24 cellular contexts compared by ENCODE assay signal in genomic region chr2:81513328-81513727, GRCh38.
"Had no signal": no experiment of that assay in that cellular context is flagged by ENCODE, and none has a peak within 500 bp of the region (broad histone marks: within the 10 kb centered on the region; RNA-seq: fewer than 3 reads in every experiment).

No MANE protein-coding gene starts in this region.

- H3K4me3 ChIP-seq: colonic mucosa, esophagus muscularis mucosa, heart right ventricle, left lung, neural progenitor cell, skin epidermis, spleen, testis, tibial artery had no signal

- H3K4me2 ChIP-seq: neural progenitor cell had no signal

- H3K36me3 ChIP-seq: colonic mucosa, esophagus muscularis mucosa, heart right ventricle, left lung, spleen, tibial artery had no signal

- H3K4me1 ChIP-seq: colonic mucosa, esophagus muscularis mucosa, heart right ventricle, left lung, neural progenitor cell, parathyroid adenoma, spleen, testis, tibial artery had no signal

- H3K27ac ChIP-seq: colonic mucosa, esophagus muscularis mucosa, heart right ventricle, left lung, neural progenitor cell, parathyroid adenoma, skin epidermis, spleen, testis, tibial artery had no signal

- FAIRE-seq: islet of Langerhans had no signal

- H3K79me2 ChIP-seq: parathyroid adenoma had no signal

- H3K9ac ChIP-seq: neural progenitor cell, parathyroid adenoma had no signal

- H2AFZ ChIP-seq: neural progenitor cell, parathyroid adenoma had no signal

- DNase-seq: colonic mucosa; effector CD8-positive, alpha-beta T cell; endodermal cell; foreskin melanocyte; glutamatergic neuron; heart right ventricle; hippocampal formation; left cardiac atrium; left lung; mesendoderm; midbrain; naive thymus-derived CD4-positive, alpha-beta T cell; right cardiac atrium; spleen; stimulated activated CD4-positive, alpha-beta T cell treated with anti-CD3 and anti-CD28 coated beads, Interleukin-4, amount 100 ng/mL, for 4 hours; stimulated activated naive CD8-positive, alpha-beta T cell treated with anti-CD3 and anti-CD28 coated beads, Interleukin-15, Interleukin-2, amounts not matched to agents 100 U/mL and 50 U/mL, for 24 hours; substantia nigra; testis; tibial artery had no signal

- H3K27me3 ChIP-seq: colonic mucosa, esophagus muscularis mucosa, heart right ventricle, left lung, neural progenitor cell, spleen, testis, tibial artery had no signal

- H3K9me3 ChIP-seq: colonic mucosa, esophagus muscularis mucosa, left lung, testis, tibial artery had no signal
